ENCODE assay signal across 9 cellular contexts in genomic region chr5:142821733-142822487, GRCh38. TPM values are rescaled to one million over a fixed set of nuclear protein-coding genes. Genes with fewer than 3 reads are reported as not detected.
A peak's percentile ranks its signal among the peaks of the same experiment; 100 is the strongest.
DNase-seq lines count a peak whose midpoint lies in the region; ATAC-seq and TF ChIP-seq lines count a peak whose summit lies in the region.
"Had no signal": no experiment of that assay in that cellular context is flagged by ENCODE, and none has a peak within 500 bp of the region (broad histone marks: within the 10 kb centered on the region; RNA-seq: fewer than 3 reads in every experiment).

No MANE protein-coding gene starts in this region.

- ATAC-seq in GM18499 (IDR thresholded peaks at IDR 0.05; ENCODE audit: insufficient read depth, unreplicated experiment) (peak; percentile 52), HG02588 (IDR thresholded peaks at IDR 0.05; ENCODE audit: unreplicated experiment) (peak; percentile 59)

- H3K36me3 Mint-ChIP-seq in type B pancreatic cell = peaks cover 3% of the 10 kb centered on the region
- H3K36me3 Mint-ChIP-seq in activated CD4-positive, alpha-beta T cell treated with anti-CD3 and anti-CD28 coated beads, Interleukin-2, amount 10 ng/mL, durations not matched to agents 7 days and 5 days (ENCODE audit: low read depth) = peaks cover 6% of the 10 kb centered on the region

- H3K27me3 Mint-ChIP-seq in type B pancreatic cell = no peaks in the 10 kb centered on the region
- no peaks in the 10 kb centered on the region for H3K27me3 Mint-ChIP-seq in activated CD4-positive, alpha-beta T cell treated with anti-CD3 and anti-CD28 coated beads, Interleukin-2, amount 10 ng/mL, durations not matched to agents 7 days and 5 days

- peaks cover 39% of the 10 kb centered on the region for H3K4me1 Mint-ChIP-seq in type B pancreatic cell (ENCODE audit: unreplicated experiment)
- H3K4me1 Mint-ChIP-seq in activated CD4-positive, alpha-beta T cell treated with anti-CD3 and anti-CD28 coated beads, Interleukin-2, amount 10 ng/mL, durations not matched to agents 7 days and 5 days = peaks cover 42% of the 10 kb centered on the region

- H3K27ac Mint-ChIP-seq in type B pancreatic cell = peak overlapping the region; percentile 42
- H3K27ac Mint-ChIP-seq in activated CD4-positive, alpha-beta T cell treated with anti-CD3 and anti-CD28 coated beads, Interleukin-2, amount 10 ng/mL, durations not matched to agents 7 days and 5 days = no peak overlapping the region

- peak overlapping the region; percentile 41 for H3K27ac ChIP-seq in epithelial cell of prostate
- H3K27ac ChIP-seq: SK-N-MC had no signal

- CTCF ChIA-PET in activated CD4-positive, alpha-beta T cell treated with anti-CD3 and anti-CD28 coated beads, Interleukin-2, amount 10 ng/mL, durations not matched to agents 7 days and 5 days (lab: Charles Lee) = interaction anchor here (0.7 to 1.5 kb wide), 9 partner anchors 10 to 108 kb away, joined by 3 to 5 read pairs (median 3); partner anchors contain the start of gene ARHGAP26

- POLR2A ChIA-PET in activated CD4-positive, alpha-beta T cell treated with anti-CD3 and anti-CD28 coated beads, Interleukin-2, amount 10 ng/mL, durations not matched to agents 7 days and 5 days (lab: Charles Lee) = no interaction called here

- H3K9me3 Mint-ChIP-seq in type B pancreatic cell = peaks cover 6% of the 10 kb centered on the region
- H3K9me3 Mint-ChIP-seq in activated CD4-positive, alpha-beta T cell treated with anti-CD3 and anti-CD28 coated beads, Interleukin-2, amount 10 ng/mL, durations not matched to agents 7 days and 5 days = no peaks in the 10 kb centered on the region

- DNase-seq in NOMO-1 (lab: John Stamatoyannopoulos, UW; ENCODE audit: unreplicated experiment in 2 of 2) = peak; percentile 87 to 99
- peak; percentile 63 for DNase-seq in epithelial cell of prostate (ENCODE audit: low read depth, low spot score)
- DNase-seq in type B pancreatic cell (ENCODE audit: extremely low spot score, unreplicated experiment) = no peak
- no peak for DNase-seq in NCI-H1092 treated with DMSO at 0.1 percent for 48 hours (lab: John Stamatoyannopoulos, UW)
- DNase-seq in activated CD8-positive, alpha-beta memory T cell treated with anti-CD3 and anti-CD28 coated beads, Interleukin-2, amount 50 U/mL, for 4 hours = no peak
- no peak for DNase-seq in activated CD4-positive, alpha-beta T cell treated with anti-CD3 and anti-CD28 coated beads, Interleukin-2, amount 10 ng/mL, durations not matched to agents 7 days and 5 days

- no peak for TF ChIP-seq CTCF in type B pancreatic cell (conservative IDR thresholded peaks at IDR 0.05)

- no peak overlapping the region for H3K4me3 Mint-ChIP-seq in type B pancreatic cell
- no peak overlapping the region for H3K4me3 Mint-ChIP-seq in activated CD4-positive, alpha-beta T cell treated with anti-CD3 and anti-CD28 coated beads, Interleukin-2, amount 10 ng/mL, durations not matched to agents 7 days and 5 days

RNA-seq across cellular contexts. Expression of gene ARHGAP26, which starts 51.7 kb away (rescaled TPM):
- 18.7 and 24.1 TPM in 2 replicates for total RNA-seq in type B pancreatic cell (ENCODE audit: low replicate concordance)
- 10 to 100 TPM; 21.0 to 21.5 TPM for total RNA-seq in activated CD4-positive, alpha-beta T cell treated with anti-CD3 and anti-CD28 coated beads, Interleukin-2, amount 10 ng/mL, durations not matched to agents 7 days and 5 days

Comparison
In these comparisons a context has a peak if more than half of its experiments do, and no peak if none do; other contexts are left out.
1. DNase-seq: peak in NOMO-1 (2 of 2) and epithelial cell of prostate (single experiment); none in type B pancreatic cell (single experiment), NCI-H1092 treated with DMSO at 0.1 percent for 48 hours (single experiment), activated CD8-positive, alpha-beta memory T cell treated with anti-CD3 and anti-CD28 coated beads, Interleukin-2, amount 50 U/mL, for 4 hours (single experiment) and activated CD4-positive, alpha-beta T cell treated with anti-CD3 and anti-CD28 coated beads, Interleukin-2, amount 10 ng/mL, durations not matched to agents 7 days and 5 days (single experiment).